ENCODE assay signal across 10 cellular contexts in the genomic region with DNA sequence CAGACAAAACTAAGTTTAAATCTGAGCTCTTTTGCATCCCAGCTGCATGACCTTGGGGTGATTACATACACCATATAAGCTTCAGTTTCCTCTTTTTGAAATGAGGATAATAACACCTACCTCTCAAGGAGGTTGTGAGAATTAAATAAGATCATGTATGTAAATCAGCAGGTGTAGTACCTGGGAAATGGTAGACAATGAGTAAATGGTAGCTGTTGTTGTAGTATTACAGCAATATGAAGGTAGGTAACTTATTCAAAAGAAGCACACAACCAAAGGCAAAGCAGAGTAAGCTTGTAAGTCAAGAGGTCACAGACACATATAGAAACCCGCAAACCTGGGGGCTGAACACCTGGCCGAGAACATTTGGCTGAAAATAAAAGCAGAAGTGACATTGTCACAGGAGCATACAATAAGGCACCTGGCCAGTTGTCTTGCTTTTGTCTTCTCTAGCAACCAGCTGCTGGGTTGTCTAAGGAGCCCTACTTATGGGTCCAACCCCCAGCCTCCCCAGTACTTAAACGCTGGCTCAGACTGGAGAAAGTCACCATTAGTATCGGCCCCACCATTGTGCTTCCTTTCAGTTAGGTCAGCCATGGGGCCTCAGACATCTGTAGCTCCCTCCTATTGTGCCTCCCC.
DNase-seq lines count a peak whose midpoint lies in the region; ATAC-seq lines count a peak whose summit lies in the region.
"Had no signal": no experiment of that assay in that cellular context is flagged by ENCODE, and none has a peak within 500 bp of the region (broad histone marks: within the 10 kb centered on the region; RNA-seq: fewer than 3 reads in every experiment).

No MANE protein-coding gene starts in this region.

- no peaks in the 10 kb centered on the region for H3K27me3 ChIP-seq in naive thymus-derived CD4-positive, alpha-beta T cell (ENCODE audit: control insufficient read depth in 2 of 2, insufficient read depth in 2 of 2, low read length in 2 of 2)

- no peak overlapping the region for H3K27ac ChIP-seq in naive thymus-derived CD4-positive, alpha-beta T cell (ENCODE audit: low read depth, low read length)

- no peaks in the 10 kb centered on the region for H3K9me3 ChIP-seq in naive thymus-derived CD4-positive, alpha-beta T cell (ENCODE audit: control insufficient read depth in 2 of 3, low read length in 3 of 3)

- peaks cover 0 to 13% (median 5%) of the 10 kb centered on the region in 11 donors for H3K9me3 Mint-ChIP-seq in naive thymus-derived CD4-positive, alpha-beta T cell
- peaks cover 8% of the 10 kb centered on the region for H3K9me3 Mint-ChIP-seq in activated T-helper 1 cell treated with anti-CD3 and anti-CD28 coated beads, Interleukin-12 subunit alpha, Interleukin-12 subunit beta, Interleukin-2, Interleukin-4 antibody, amounts not matched to agents 30 ng/mL and 10 ng/mL and 1 ng/mL, durations not matched to agents 14 hours and 24 hours and 36 hours

- no peak overlapping the region for H3K4me3 Mint-ChIP-seq in naive thymus-derived CD4-positive, alpha-beta T cell
- no peak overlapping the region for H3K4me3 Mint-ChIP-seq in activated T-helper 1 cell treated with anti-CD3 and anti-CD28 coated beads, Interleukin-12 subunit alpha, Interleukin-12 subunit beta, Interleukin-2, Interleukin-4 antibody, amounts not matched to agents 30 ng/mL and 10 ng/mL and 1 ng/mL, durations not matched to agents 14 hours and 24 hours and 36 hours

- no peaks in the 10 kb centered on the region for H3K36me3 ChIP-seq in naive thymus-derived CD4-positive, alpha-beta T cell (ENCODE audit: control insufficient read depth in 2 of 3, insufficient read depth in 3 of 3, low read length in 3 of 3)

- intact Hi-C loops in naive thymus-derived CD4-positive, alpha-beta T cell (cut with micrococcal nuclease) = no loop called here
- intact Hi-C loops in activated T-helper 1 cell treated with anti-CD3 and anti-CD28 coated beads, Interleukin-12 subunit alpha, Interleukin-12 subunit beta, Interleukin-2, Interleukin-4 antibody, amounts not matched to agents 30 ng/mL and 10 ng/mL and 1 ng/mL, durations not matched to agents 14 hours and 24 hours and 36 hours (cut with micrococcal nuclease) = no loop called here

- CTCF ChIA-PET in naive thymus-derived CD4-positive, alpha-beta T cell (lab: Charles Lee) = no interaction called here

- H3K4me1 Mint-ChIP-seq in naive thymus-derived CD4-positive, alpha-beta T cell = peaks cover 0 to 7% (median 0%) of the 10 kb centered on the region in 7 donors
- H3K4me1 Mint-ChIP-seq in activated T-helper 1 cell treated with anti-CD3 and anti-CD28 coated beads, Interleukin-12 subunit alpha, Interleukin-12 subunit beta, Interleukin-2, Interleukin-4 antibody, amounts not matched to agents 30 ng/mL and 10 ng/mL and 1 ng/mL, durations not matched to agents 14 hours and 24 hours and 36 hours (ENCODE audit: low read depth) = no peaks in the 10 kb centered on the region

- H3K36me3 Mint-ChIP-seq in naive thymus-derived CD4-positive, alpha-beta T cell = peaks cover 0 to 6% (median 4%) of the 10 kb centered on the region in 5 donors
- H3K36me3 Mint-ChIP-seq in activated T-helper 1 cell treated with anti-CD3 and anti-CD28 coated beads, Interleukin-12 subunit alpha, Interleukin-12 subunit beta, Interleukin-2, Interleukin-4 antibody, amounts not matched to agents 30 ng/mL and 10 ng/mL and 1 ng/mL, durations not matched to agents 14 hours and 24 hours and 36 hours (ENCODE audit: low read depth) = peaks cover 3% of the 10 kb centered on the region

- POLR2A ChIA-PET in naive thymus-derived CD4-positive, alpha-beta T cell (lab: Charles Lee) = interaction anchor here (0.9 to 1.6 kb wide), 4 partner anchors 10 to 26 kb away, joined by 3 to 4 read pairs (median 4); no protein-coding TSS in a partner anchor

- H3K27ac Mint-ChIP-seq in naive thymus-derived CD4-positive, alpha-beta T cell = no peak overlapping the region
- H3K27ac Mint-ChIP-seq in activated T-helper 1 cell treated with anti-CD3 and anti-CD28 coated beads, Interleukin-12 subunit alpha, Interleukin-12 subunit beta, Interleukin-2, Interleukin-4 antibody, amounts not matched to agents 30 ng/mL and 10 ng/mL and 1 ng/mL, durations not matched to agents 14 hours and 24 hours and 36 hours = no peak overlapping the region

- H3K4me1 ChIP-seq in naive thymus-derived CD4-positive, alpha-beta T cell (ENCODE audit: control insufficient read depth in 2 of 2, insufficient read depth in 2 of 2, low read length in 2 of 2) = no peaks in the 10 kb centered on the region

- ATAC-seq in GM19023 (IDR thresholded peaks at IDR 0.05; ENCODE audit: unreplicated experiment) (peak; percentile 93), HG02588 (IDR thresholded peaks at IDR 0.05; ENCODE audit: unreplicated experiment) (peak; percentile 91), HG03520 (IDR thresholded peaks at IDR 0.05; ENCODE audit: unreplicated experiment) (peak; percentile 91)
- ATAC-seq in naive thymus-derived CD4-positive, alpha-beta T cell = peak; percentile 50

- peaks cover 0 to 6% (median 0%) of the 10 kb centered on the region in 5 donors for H3K27me3 Mint-ChIP-seq in naive thymus-derived CD4-positive, alpha-beta T cell
- H3K27me3 Mint-ChIP-seq in activated T-helper 1 cell treated with anti-CD3 and anti-CD28 coated beads, Interleukin-12 subunit alpha, Interleukin-12 subunit beta, Interleukin-2, Interleukin-4 antibody, amounts not matched to agents 30 ng/mL and 10 ng/mL and 1 ng/mL, durations not matched to agents 14 hours and 24 hours and 36 hours (ENCODE audit: insufficient read depth) = peaks cover 13% of the 10 kb centered on the region

- no peak for DNase-seq in naive thymus-derived CD4-positive, alpha-beta T cell
- DNase-seq in SK-N-DZ (ENCODE audit: low spot score) (no peak), HPDE6-E6E7 (ENCODE audit: extremely low spot score) (no peak), NCI-H2081 (lab: John Stamatoyannopoulos, UW) (no peak)
- no peak for DNase-seq in activated T-helper 1 cell treated with anti-CD3 and anti-CD28 coated beads, Interleukin-12 subunit alpha, Interleukin-12 subunit beta, Interleukin-2, Interleukin-4 antibody, amounts not matched to agents 30 ng/mL and 10 ng/mL and 1 ng/mL, durations not matched to agents 14 hours and 24 hours and 36 hours (ENCODE audit: low spot score)
- DNase-seq: activated CD8-positive, alpha-beta memory T cell treated with anti-CD3 and anti-CD28 coated beads, Interleukin-2, amount 50 U/mL, for 4 hours; dermis blood vessel endothelial cell had no signal

- H3K4me3 ChIP-seq in naive thymus-derived CD4-positive, alpha-beta T cell (ENCODE audit: low read length) = no peak overlapping the region
